Comparison of ENCODE assay signal across 1 cellular context in genomic region chr1:47382399-47382983, GRCh38.
A peak's percentile ranks its signal among the peaks of the same experiment; 100 is the strongest.
TF ChIP-seq lines count a peak whose summit lies in the region.

No MANE protein-coding gene starts in this region.

TF ChIP-seq in K562, 482 proteins besides CTCF, POLR2A, EP300 and RAD21 (continues in another document):
- TF ChIP-seq LEF1 (IDR thresholded peaks at IDR 0.05) (peak; percentile 37; the same call in 1 of the 2 replicates), TAF1 (IDR thresholded peaks at IDR 0.05; ENCODE audit: control insufficient read depth, extremely low read depth, insufficient read depth, low read length, severe bottlenecking) (no peak), FUS (optimal IDR thresholded peaks at IDR 0.05; ENCODE audit: low read depth, low read length) (no peak), CSDE1 (IDR thresholded peaks at IDR 0.05) (0 out of 4 replicates have a peak, but pooled peaks of 1 of the 2 experiments have one; percentile 51), BACH1 (tag; IDR thresholded peaks at IDR 0.05) (no peak), CBFA2T3 (IDR thresholded peaks at IDR 0.05) (peak; percentile 80), SMARCE1 (IDR thresholded peaks at IDR 0.05) (peak; percentile 49; the same call in 1 of the 2 replicates), ARID1B (IDR thresholded peaks at IDR 0.05) (peak; percentile 93), ZNF507 (tag; conservative IDR thresholded peaks at IDR 0.05) (no peak), MEF2A (IDR thresholded peaks at IDR 0.05; ENCODE audit: control insufficient read depth, low read depth, low read length) (no peak), ZNF551 (CRISPR knock-in tag; IDR thresholded peaks at IDR 0.05) (no peak), TAL1 (IDR thresholded peaks at IDR 0.05) (peak; percentile 79), CBFA2T2 (conservative IDR thresholded peaks at IDR 0.05) (peak; percentile 60), GATA2 (CRISPR knock-in tag; IDR thresholded peaks at IDR 0.05) (peak; percentile 56), TCF7 (IDR thresholded peaks at IDR 0.05; ENCODE audit: borderline replicate concordance) (no peak), HDAC1 (IDR thresholded peaks at IDR 0.05) (0 out of 4 replicates have a peak, but pooled peaks of 1 of the 2 experiments have one; percentile 7), TEAD4 (IDR thresholded peaks at IDR 0.05; ENCODE audit: low read length) (peak; percentile 69), TEAD4 (CRISPR knock-in tag; IDR thresholded peaks at IDR 0.05; ENCODE audit: borderline replicate concordance) (no peak), NFATC3 (IDR thresholded peaks at IDR 0.05) (peak; percentile 40; the same call in 1 of the 2 replicates), SMARCA4 (IDR thresholded peaks at IDR 0.05) (peak; percentile 89), ILF3 (IDR thresholded peaks at IDR 0.05; ENCODE audit: borderline replicate concordance) (0 out of 2 replicates have a peak, but pooled peaks have one; percentile 56), CCNT2 (IDR thresholded peaks at IDR 0.05; ENCODE audit: borderline replicate concordance, extremely low read depth, insufficient read length, low read depth, low read length) (peak; percentile 35), MEIS2 (IDR thresholded peaks at IDR 0.05; ENCODE audit: partially characterized antibody) (peak; percentile 61), ZNF518B (CRISPR knock-in tag; IDR thresholded peaks at IDR 0.05) (no peak), TAF9B (IDR thresholded peaks at IDR 0.05; ENCODE audit: partially characterized antibody) (no peak), MTA2 (IDR thresholded peaks at IDR 0.05; ENCODE audit: low read depth) (peak; percentile 63; the same call in 1 of the 2 replicates), ZNF318 (IDR thresholded peaks at IDR 0.05; ENCODE audit: borderline replicate concordance in 1 of 2, low read depth in 1 of 2) (no peak), DPF2 (IDR thresholded peaks at IDR 0.05) (peak; percentile 89), ZNF764 (CRISPR knock-in tag; IDR thresholded peaks at IDR 0.05; ENCODE audit: low read depth) (no peak), STAT5A (IDR thresholded peaks at IDR 0.05; ENCODE audit: borderline replicate concordance, low read length) (0 out of 2 replicates have a peak, but pooled peaks have one; percentile 32), JUND (IDR thresholded peaks at IDR 0.05; ENCODE audit: borderline replicate concordance, low read depth, low read length) (no peak), JUND (tag; IDR thresholded peaks at IDR 0.05; ENCODE audit: borderline replicate concordance, low read depth, low read length) (peak; percentile 7; the same call in 1 of the 3 replicates), TRIM24 (IDR thresholded peaks at IDR 0.05) (0 out of 4 replicates have a peak, but pooled peaks of 1 of the 2 experiments have one; percentile 32), KAT8 (IDR thresholded peaks at IDR 0.05; ENCODE audit: low read depth) (no peak)
- TF ChIP-seq, protein P1, sequence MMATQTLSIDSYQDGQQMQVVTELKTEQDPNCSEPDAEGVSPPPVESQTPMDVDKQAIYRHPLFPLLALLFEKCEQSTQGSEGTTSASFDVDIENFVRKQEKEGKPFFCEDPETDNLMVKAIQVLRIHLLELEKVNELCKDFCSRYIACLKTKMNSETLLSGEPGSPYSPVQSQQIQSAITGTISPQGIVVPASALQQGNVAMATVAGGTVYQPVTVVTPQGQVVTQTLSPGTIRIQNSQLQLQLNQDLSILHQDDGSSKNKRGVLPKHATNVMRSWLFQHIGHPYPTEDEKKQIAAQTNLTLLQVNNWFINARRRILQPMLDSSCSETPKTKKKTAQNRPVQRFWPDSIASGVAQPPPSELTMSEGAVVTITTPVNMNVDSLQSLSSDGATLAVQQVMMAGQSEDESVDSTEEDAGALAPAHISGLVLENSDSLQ (IDR thresholded peaks at IDR 0.05) = peak; percentile 54; the same call in 1 of the 2 replicates
- TF ChIP-seq, protein P2, sequence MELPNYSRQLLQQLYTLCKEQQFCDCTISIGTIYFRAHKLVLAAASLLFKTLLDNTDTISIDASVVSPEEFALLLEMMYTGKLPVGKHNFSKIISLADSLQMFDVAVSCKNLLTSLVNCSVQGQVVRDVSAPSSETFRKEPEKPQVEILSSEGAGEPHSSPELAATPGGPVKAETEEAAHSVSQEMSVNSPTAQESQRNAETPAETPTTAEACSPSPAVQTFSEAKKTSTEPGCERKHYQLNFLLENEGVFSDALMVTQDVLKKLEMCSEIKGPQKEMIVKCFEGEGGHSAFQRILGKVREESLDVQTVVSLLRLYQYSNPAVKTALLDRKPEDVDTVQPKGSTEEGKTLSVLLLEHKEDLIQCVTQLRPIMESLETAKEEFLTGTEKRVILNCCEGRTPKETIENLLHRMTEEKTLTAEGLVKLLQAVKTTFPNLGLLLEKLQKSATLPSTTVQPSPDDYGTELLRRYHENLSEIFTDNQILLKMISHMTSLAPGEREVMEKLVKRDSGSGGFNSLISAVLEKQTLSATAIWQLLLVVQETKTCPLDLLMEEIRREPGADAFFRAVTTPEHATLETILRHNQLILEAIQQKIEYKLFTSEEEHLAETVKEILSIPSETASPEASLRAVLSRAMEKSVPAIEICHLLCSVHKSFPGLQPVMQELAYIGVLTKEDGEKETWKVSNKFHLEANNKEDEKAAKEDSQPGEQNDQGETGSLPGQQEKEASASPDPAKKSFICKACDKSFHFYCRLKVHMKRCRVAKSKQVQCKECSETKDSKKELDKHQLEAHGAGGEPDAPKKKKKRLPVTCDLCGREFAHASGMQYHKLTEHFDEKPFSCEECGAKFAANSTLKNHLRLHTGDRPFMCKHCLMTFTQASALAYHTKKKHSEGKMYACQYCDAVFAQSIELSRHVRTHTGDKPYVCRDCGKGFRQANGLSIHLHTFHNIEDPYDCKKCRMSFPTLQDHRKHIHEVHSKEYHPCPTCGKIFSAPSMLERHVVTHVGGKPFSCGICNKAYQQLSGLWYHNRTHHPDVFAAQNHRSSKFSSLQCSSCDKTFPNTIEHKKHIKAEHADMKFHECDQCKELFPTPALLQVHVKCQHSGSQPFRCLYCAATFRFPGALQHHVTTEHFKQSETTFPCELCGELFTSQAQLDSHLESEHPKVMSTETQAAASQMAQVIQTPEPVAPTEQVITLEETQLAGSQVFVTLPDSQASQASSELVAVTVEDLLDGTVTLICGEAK (IDR thresholded peaks at IDR 0.05) = no peak
- TF ChIP-seq, protein P2 (CRISPR knock-in tag; IDR thresholded peaks at IDR 0.05) = no peak
- TF ChIP-seq, protein P3, sequence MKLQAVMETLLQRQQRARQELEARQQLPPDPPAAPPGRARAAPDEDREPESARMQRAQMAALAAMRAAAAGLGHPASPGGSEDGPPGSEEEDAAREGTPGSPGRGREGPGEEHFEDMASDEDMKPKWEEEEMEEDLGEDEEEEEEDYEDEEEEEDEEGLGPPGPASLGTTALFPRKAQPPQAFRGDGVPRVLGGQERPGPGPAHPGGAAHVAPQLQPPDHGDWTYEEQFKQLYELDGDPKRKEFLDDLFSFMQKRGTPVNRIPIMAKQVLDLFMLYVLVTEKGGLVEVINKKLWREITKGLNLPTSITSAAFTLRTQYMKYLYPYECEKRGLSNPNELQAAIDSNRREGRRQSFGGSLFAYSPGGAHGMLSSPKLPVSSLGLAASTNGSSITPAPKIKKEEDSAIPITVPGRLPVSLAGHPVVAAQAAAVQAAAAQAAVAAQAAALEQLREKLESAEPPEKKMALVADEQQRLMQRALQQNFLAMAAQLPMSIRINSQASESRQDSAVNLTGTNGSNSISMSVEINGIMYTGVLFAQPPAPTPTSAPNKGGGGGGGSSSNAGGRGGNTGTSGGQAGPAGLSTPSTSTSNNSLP (IDR thresholded peaks at IDR 0.05; ENCODE audit: borderline replicate concordance, low read depth, low read length) = peak; percentile 67
